26 cellular contexts compared by ENCODE assay signal in the genomic region with DNA sequence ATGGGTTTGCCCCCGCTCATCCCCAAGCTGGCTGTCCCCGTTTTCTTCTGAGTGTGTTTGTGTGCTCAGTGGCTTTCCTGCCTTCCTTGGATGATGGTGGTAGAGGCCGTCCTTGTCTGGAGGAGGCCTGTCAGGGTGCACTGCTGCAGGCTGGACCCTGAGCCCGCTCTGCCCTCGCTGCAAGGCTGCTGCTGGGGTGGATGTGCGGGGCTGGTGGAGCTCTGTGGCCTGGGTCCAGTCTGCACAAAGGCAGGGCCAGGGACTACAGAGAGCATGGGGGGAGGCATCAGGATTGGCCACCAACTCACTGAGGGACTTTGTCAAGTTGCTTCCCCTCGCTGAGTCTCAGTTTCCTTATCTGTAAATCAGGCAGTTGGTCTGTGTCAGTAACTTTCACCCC.
"Had no signal": no experiment of that assay in that cellular context is flagged by ENCODE, and none has a peak within 500 bp of the region (broad histone marks: within the 10 kb centered on the region; RNA-seq: fewer than 3 reads in every experiment).

No MANE protein-coding gene starts in this region.

- DNase-seq: naive thymus-derived CD4-positive, alpha-beta T cell; natural killer cell; nucleus accumbens; pancreas; psoas muscle; right cardiac atrium; right lobe of liver; sigmoid colon; small intestine; stimulated activated CD4-positive, alpha-beta T cell treated with anti-CD3 and anti-CD28 coated beads, Interleukin-1b, Interleukin-23, amount 100 ng/mL, for 48 hours; stimulated activated CD4-positive, alpha-beta T cell treated with anti-CD3 and anti-CD28 coated beads, Interleukin-4, amount 100 ng/mL, for 1 hour; stimulated activated CD4-positive, alpha-beta T cell treated with anti-CD3 and anti-CD28 coated beads, Interleukin-4, amount 100 ng/mL, for 4 hours; stimulated activated CD8-positive, alpha-beta memory T cell treated with anti-CD3 and anti-CD28 coated beads, Interleukin-4, amount 100 ng/mL, for 48 hours; stimulated activated naive CD4-positive, alpha-beta T cell; stimulated activated naive CD8-positive, alpha-beta T cell treated with anti-CD3 and anti-CD28 coated beads, Interleukin-15, amount 100 ng/mL, for 72 hours; stimulated activated naive CD8-positive, alpha-beta T cell treated with anti-CD3 and anti-CD28 coated beads, Interleukin-15, Interleukin-2, amounts not matched to agents 100 U/mL and 50 U/mL, for 24 hours; substantia nigra; testis; tibial artery; transverse colon; upper lobe of right lung; uterus had no signal

- H3K27me3 ChIP-seq: neural progenitor cell, neutrophil, pancreas, right lobe of liver, sigmoid colon, suprapubic skin, testis, transverse colon, upper lobe of right lung, uterus had no signal

- H3K4me3 ChIP-seq: neural progenitor cell, pancreas, psoas muscle, right lobe of liver, sigmoid colon, suprapubic skin, testis, tibial artery, transverse colon, upper lobe of right lung, uterus had no signal

- H3K4me2 ChIP-seq: neural progenitor cell had no signal

- H2AFZ ChIP-seq: neural progenitor cell had no signal

- ATAC-seq: naive thymus-derived CD4-positive, alpha-beta T cell; natural killer cell; pancreas; psoas muscle; right cardiac atrium; right lobe of liver; stimulated activated memory B cell treated with anti-CD40 and anti-IgM and Interleukin-4, amounts not matched to agents 10 μg/mL and 1 μg/mL and 100 μg/mL, for 72 hours; stimulated activated naive CD8-positive, alpha-beta T cell treated with anti-CD3 and anti-CD28 coated beads, Interleukin-15, amount 100 ng/mL, for 72 hours; stimulated activated naive CD8-positive, alpha-beta T cell treated with anti-CD3 and anti-CD28 coated beads, Interleukin-15, Interleukin-2, amounts not matched to agents 100 U/mL and 50 U/mL, for 24 hours; upper lobe of right lung had no signal

- H3K36me3 ChIP-seq: neural progenitor cell, neutrophil, pancreas, right lobe of liver, sigmoid colon, suprapubic skin, tibial artery, transverse colon, upper lobe of right lung, uterus had no signal

- H3K9me3 ChIP-seq: neutrophil, pancreas, psoas muscle, right lobe of liver, sigmoid colon, suprapubic skin, testis, tibial artery, transverse colon, upper lobe of right lung, uterus had no signal

- H3K27ac ChIP-seq: neural progenitor cell, neutrophil, pancreas, psoas muscle, right lobe of liver, sigmoid colon, suprapubic skin, testis, tibial artery, transverse colon, upper lobe of right lung, uterus had no signal

- H3K4me1 ChIP-seq: neural progenitor cell, pancreas, psoas muscle, right lobe of liver, sigmoid colon, testis, tibial artery, transverse colon, upper lobe of right lung, uterus had no signal

- H3K9ac ChIP-seq: neural progenitor cell had no signal
